ENCODE assay signal across 11 cellular contexts in the genomic region with DNA sequence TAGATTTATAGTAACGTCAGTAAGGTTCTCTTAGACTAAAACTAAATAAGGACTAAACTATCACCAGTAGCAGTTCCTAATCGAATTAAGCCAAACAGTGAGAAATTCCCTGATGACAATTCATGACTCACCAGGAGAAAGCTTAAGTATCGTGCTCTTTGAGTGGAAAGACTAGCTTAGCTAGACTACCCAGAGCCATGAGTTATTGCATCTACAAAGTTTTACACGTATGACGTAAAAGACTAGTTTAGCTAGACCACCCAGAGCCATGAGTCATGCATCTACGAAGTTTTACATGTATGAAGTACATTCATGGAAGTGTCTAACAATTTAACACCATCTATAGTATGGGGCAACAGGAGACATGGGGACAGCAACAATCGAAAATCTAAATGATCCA. TPM values are rescaled to one million over a fixed set of nuclear protein-coding genes. Genes with fewer than 3 reads are reported as not detected.
DNase-seq lines count a peak whose midpoint lies in the region; ATAC-seq and TF ChIP-seq lines count a peak whose summit lies in the region.
"Had no signal": no experiment of that assay in that cellular context is flagged by ENCODE, and none has a peak within 500 bp of the region (broad histone marks: within the 10 kb centered on the region; RNA-seq: fewer than 3 reads in every experiment).

No MANE protein-coding gene starts in this region.

- CTCF ChIA-PET in BJ (lab: Yijun Ruan, JAX), result no interaction called here
- CTCF ChIA-PET in IMR-90 (lab: Yijun Ruan, JAX), result no interaction called here

- H3K9me1 ChIP-seq in IMR-90 (ENCODE audit: insufficient read depth, low read length), result peaks cover 10% of the 10 kb centered on the region

- H3K23ac ChIP-seq in IMR-90 (ENCODE audit: low read depth, low read length), result no peak overlapping the region

- H3K79me1 ChIP-seq in IMR-90 (ENCODE audit: low read depth in 1 of 2, low read length in 2 of 2), result peaks cover 14 to 60% of the 10 kb centered on the region in 2 experiments

- H4K8ac ChIP-seq in IMR-90 (ENCODE audit: low read depth in 2 of 2, low read length in 2 of 2), result no peak overlapping the region

- TF ChIP-seq CTCF in BJ (IDR thresholded peaks at IDR 0.05; ENCODE audit: insufficient read depth, low read depth, low read length) (no peak), IMR-90 (conservative IDR thresholded peaks at IDR 0.05; ENCODE audit: low read depth, low read length) (no peak), cardiac fibroblast (IDR thresholded peaks at IDR 0.05; ENCODE audit: low read depth, low read length) (no peak), mucosa of descending colon (IDR thresholded peaks at IDR 0.05) (no peak), GM13977 (IDR thresholded peaks at IDR 0.05; ENCODE audit: extremely low read depth, insufficient read depth, missing control alignments) (no peak)

- intact Hi-C loops in IMR-90 (cut with micrococcal nuclease), result loop anchor here (5.0 kb wide), 1 partner anchor 38 kb away; no protein-coding TSS in a partner anchor
- intact Hi-C loops in mucosa of descending colon (cut with DNase I, micrococcal nuclease), result no loop called here

- H3K14ac ChIP-seq in IMR-90 (replicated peaks; ENCODE audit: low read depth, low read length), result no peak overlapping the region

- no peak overlapping the region for H2BK20ac ChIP-seq in IMR-90 (ENCODE audit: low read depth, low read length)

- no peak for TF ChIP-seq RAD21 in IMR-90 (IDR thresholded peaks at IDR 0.05; ENCODE audit: low read length)

- peaks cover 64% of the 10 kb centered on the region for H4K20me1 ChIP-seq in IMR-90 (ENCODE audit: insufficient read depth, low read length)

- no peaks in the 10 kb centered on the region for H3K27me3 ChIP-seq in BJ (ENCODE audit: control insufficient read depth, insufficient read depth, low read length)
- no peaks in the 10 kb centered on the region for H3K27me3 ChIP-seq in IMR-90 (ENCODE audit: control insufficient read depth, insufficient read depth, low read length)

- H4K5ac ChIP-seq in IMR-90 (ENCODE audit: low read depth, low read length), result no peak overlapping the region

- no peak overlapping the region for H3K9ac ChIP-seq in IMR-90 (ENCODE audit: low read depth, low read length)

- no TSS peak for BruUV-seq in IMR-90 (replicated peaks; lab: Mats Ljungman, UMichigan)

- no peak overlapping the region for H2BK120ac ChIP-seq in IMR-90 (ENCODE audit: low read depth, low read length)

- H3K36me3 ChIP-seq in BJ (ENCODE audit: control insufficient read depth, insufficient read depth, low read length) (no peaks in the 10 kb centered on the region), IMR-90 (ENCODE audit: control insufficient read depth, insufficient read depth, low read length) (no peaks in the 10 kb centered on the region), mucosa of descending colon (ENCODE audit: low read depth) (no peaks in the 10 kb centered on the region)

- in situ Hi-C loops in IMR-90 (cut with MboI; ENCODE audit: low sequenced_read_pairs) (no loop called here), GM13977 (cut with MboI; ENCODE audit: low pct_unique_long_range_greater_than_20kb, low sequenced_read_pairs, unreplicated experiment) (no loop called here)

- no peak overlapping the region for H2AK9ac ChIP-seq in IMR-90 (replicated peaks; ENCODE audit: low read depth, low read length, poor library complexity)

- H3K4me2 ChIP-seq in IMR-90 (ENCODE audit: low read depth, low read length), result peak overlapping the region; percentile 46

- H3K56ac ChIP-seq in IMR-90 (ENCODE audit: extremely low read depth, insufficient read depth, low read length), result no peak overlapping the region

- dilution Hi-C loops in IMR-90 (cut with HindIII; ENCODE audit: low sequenced_read_pairs, unreplicated experiment), result no loop called here

- H4K91ac ChIP-seq in IMR-90 (ENCODE audit: insufficient read depth, low read depth, low read length), result no peak overlapping the region

- peak overlapping the region; percentile 30 for H2BK5ac ChIP-seq in IMR-90 (ENCODE audit: low read depth, low read length, poor library complexity, severe bottlenecking)

- peak; percentile 77 for ATAC-seq in IMR-90 (ENCODE audit: low read depth)
- ATAC-seq in mucosa of descending colon, result peak; percentile 47
- no peak for ATAC-seq in GM21723 (IDR thresholded peaks at IDR 0.05; ENCODE audit: unreplicated experiment)
- ATAC-seq: naive thymus-derived CD4-positive, alpha-beta T cell had no signal

- peaks cover 13% of the 10 kb centered on the region for H3K4me1 ChIP-seq in IMR-90 (ENCODE audit: control insufficient read depth, insufficient read depth, low read length)
- H3K4me1 ChIP-seq in mucosa of descending colon (ENCODE audit: low read depth), result no peaks in the 10 kb centered on the region

- no peak overlapping the region for H2AFZ ChIP-seq in IMR-90 (replicated peaks; ENCODE audit: low read length, poor library complexity)

- POLR2A ChIA-PET in BJ (lab: Charles Lee), result no interaction called here
- POLR2A ChIA-PET in IMR-90 (lab: Charles Lee; ENCODE audit: unreplicated experiment), result interaction anchor here (0.5 kb wide), 1 partner anchor 69 kb away, joined by 5 read pairs; no protein-coding TSS in a partner anchor

- H3K4me3 ChIP-seq in BJ (ENCODE audit: low read depth, low read length) (no peak overlapping the region), IMR-90 (ENCODE audit: insufficient read depth, low read depth, low read length) (no peak overlapping the region), cardiac fibroblast (replicated peaks in 1 of 2; ENCODE audit: low read depth in 2 of 2, low read length in 2 of 2) (no peak overlapping the region), mucosa of descending colon (no peak overlapping the region)

- no peak overlapping the region for H2BK15ac ChIP-seq in IMR-90 (ENCODE audit: low read depth, low read length)

- H3K4ac ChIP-seq in IMR-90 (ENCODE audit: low read depth, low read length), result no peak overlapping the region

- no peak overlapping the region for H2AK5ac ChIP-seq in IMR-90 (ENCODE audit: low read depth, low read length)

- DNase-seq in BJ (ENCODE audit: low read depth) (peak; percentile 76), IMR-90 (peak; percentile 99), cardiac fibroblast (ENCODE audit: low read depth in 2 of 2) (peak; percentile 78 to 94), mucosa of descending colon (no peak), OCI-M2 (lab: John Stamatoyannopoulos, UW; ENCODE audit: unreplicated experiment) (no peak), GM13977 (ENCODE audit: low spot score) (no peak)
- no peak for DNase-seq in stimulated activated CD4-positive, alpha-beta T cell treated with anti-CD3 and anti-CD28 coated beads, Interleukin-12 subunit alpha, Interleukin-12 subunit beta, amount 100 ng/mL, for 4 hours
- DNase-seq: foreskin melanocyte; naive thymus-derived CD4-positive, alpha-beta T cell; NCI-H1694 treated with DMSO at 0.1 percent for 48 hours had no signal

- H3K9me3 ChIP-seq in IMR-90 (ENCODE audit: control insufficient read depth, insufficient read depth, low read length) (no peaks in the 10 kb centered on the region), mucosa of descending colon (no peaks in the 10 kb centered on the region)

- H3K27ac ChIP-seq in IMR-90 (ENCODE audit: insufficient read depth, low read length), result no peak overlapping the region

- no peak overlapping the region for H3K18ac ChIP-seq in IMR-90 (ENCODE audit: low read depth, low read length)

- TF ChIP-seq POLR2A in IMR-90 (IDR thresholded peaks at IDR 0.05; ENCODE audit: low read depth, low read length), result no peak

- WGBS in IMR-90 (ENCODE audit: extremely low coverage in 2 of 2, insufficient read length in 1 of 2), 2 experiments, result no CpG with 5 or more reads among the region's 7 CpGs

TF ChIP-seq in IMR-90, 13 proteins besides CTCF, POLR2A, EP300 and RAD21:
- TF ChIP-seq, protein P1, sequence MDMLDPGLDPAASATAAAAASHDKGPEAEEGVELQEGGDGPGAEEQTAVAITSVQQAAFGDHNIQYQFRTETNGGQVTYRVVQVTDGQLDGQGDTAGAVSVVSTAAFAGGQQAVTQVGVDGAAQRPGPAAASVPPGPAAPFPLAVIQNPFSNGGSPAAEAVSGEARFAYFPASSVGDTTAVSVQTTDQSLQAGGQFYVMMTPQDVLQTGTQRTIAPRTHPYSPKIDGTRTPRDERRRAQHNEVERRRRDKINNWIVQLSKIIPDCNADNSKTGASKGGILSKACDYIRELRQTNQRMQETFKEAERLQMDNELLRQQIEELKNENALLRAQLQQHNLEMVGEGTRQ (IDR thresholded peaks at IDR 0.05; ENCODE audit: low read depth, low read length), result no peak
- TF ChIP-seq CEBPB (IDR thresholded peaks at IDR 0.05; ENCODE audit: low read depth, low read length) (peak; percentile 83), MAZ (IDR thresholded peaks at IDR 0.05; ENCODE audit: borderline replicate concordance, low read depth, low read length) (no peak), MAFK (IDR thresholded peaks at IDR 0.05; ENCODE audit: low read depth, low read length) (0 out of 2 replicates have a peak, but pooled peaks have one; percentile 11), RCOR1 (IDR thresholded peaks at IDR 0.05; ENCODE audit: insufficient replicate concordance, low read length) (no peak), BHLHE40 (IDR thresholded peaks at IDR 0.05; ENCODE audit: low read depth, low read length) (peak; percentile 81), FOS (IDR thresholded peaks at IDR 0.05; ENCODE audit: low read depth, low read length) (peak; percentile 95), MXI1 (IDR thresholded peaks at IDR 0.05; ENCODE audit: borderline replicate concordance, low read depth, low read length) (no peak)
TF ChIP-seq in IMR-90: peak in this region for 4.

RNA-seq across cellular contexts. Expression of a gene that starts 36.6 kb away (rescaled TPM):
- polyA plus RNA-seq in BJ (2011; rRNA removed), result 23.1 and 35.1 TPM in 2 replicates
- polyA minus RNA-seq in BJ (2011; rRNA and poly(A)+ RNA removed), result 11.8 and 16.4 TPM in 2 replicates
- total RNA-seq in IMR-90 (2012; rRNA removed), result 26.3 and 37.5 TPM in 2 replicates
- polyA plus RNA-seq in IMR-90 (2012; rRNA removed), result 26.6 and 28.9 TPM in 2 replicates
- polyA plus RNA-seq in IMR-90 (2012; cell fraction: cytosol; rRNA removed), result 9.0 and 16.1 TPM in 2 replicates
- 8.5 and 16.7 TPM in 2 replicates for polyA plus RNA-seq in IMR-90 (2012; cell fraction: nucleus; rRNA removed; ENCODE audit: low replicate concordance)
- total RNA-seq in mucosa of descending colon, result 100 to 1,000 TPM in 1 of 3 donors, 10 to 100 TPM in 2; 51.9 to 103 (median 56.7) TPM

Comparison
In these comparisons a context has a peak if more than half of its experiments do, and no peak if none do; other contexts are left out.
1. DNase-seq: peak in BJ (single experiment), IMR-90 (single experiment) and cardiac fibroblast (2 of 2); none in mucosa of descending colon (0 of 3), OCI-M2 (single experiment), GM13977 (single experiment) and stimulated activated CD4-positive, alpha-beta T cell treated with anti-CD3 and anti-CD28 coated beads, Interleukin-12 subunit alpha, Interleukin-12 subunit beta, amount 100 ng/mL, for 4 hours (single experiment).